ENCODE assay signal across 23 cellular contexts in the genomic region with DNA sequence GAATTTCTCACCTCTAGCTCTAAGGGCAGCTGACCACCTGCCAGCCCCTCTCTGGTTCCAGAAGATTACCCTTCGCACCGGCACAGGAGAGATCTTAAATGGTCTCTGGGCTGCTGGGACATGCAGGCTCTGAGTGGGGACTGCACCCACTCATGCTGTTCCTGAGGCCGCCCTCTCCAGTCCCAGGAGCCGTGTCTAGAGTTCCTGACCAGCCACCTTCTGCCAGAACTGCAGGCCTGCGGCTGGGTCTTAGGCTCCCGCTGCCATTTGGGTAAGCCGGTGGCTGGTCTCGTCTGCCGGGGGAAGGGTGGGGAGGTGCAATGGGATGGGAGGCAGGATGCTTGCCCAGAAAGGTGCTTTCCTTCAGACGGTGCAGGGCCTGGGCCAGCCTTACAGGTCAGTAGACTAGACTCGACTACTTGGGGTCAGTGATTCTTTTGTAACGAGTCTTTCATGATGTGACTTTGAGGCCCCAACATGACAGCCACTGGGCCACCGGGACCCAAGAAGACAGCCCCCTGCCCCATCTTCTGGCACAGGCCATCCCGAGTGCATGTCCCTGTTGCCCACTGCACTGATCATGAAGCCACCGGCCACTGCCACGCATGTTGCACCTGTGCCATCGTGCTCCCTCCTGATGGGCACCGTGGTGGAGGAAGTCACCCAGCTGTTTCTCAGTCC. TPM values are rescaled to one million over a fixed set of nuclear protein-coding genes. Genes with fewer than 3 reads are reported as not detected.
A peak's percentile ranks its signal among the peaks of the same experiment; 100 is the strongest.
DNase-seq lines count a peak whose midpoint lies in the region; ATAC-seq and TF ChIP-seq lines count a peak whose summit lies in the region.
"Had no signal": no experiment of that assay in that cellular context is flagged by ENCODE, and none has a peak within 500 bp of the region (broad histone marks: within the 10 kb centered on the region; RNA-seq: fewer than 3 reads in every experiment).

No MANE protein-coding gene starts in this region.

- no peaks in the 10 kb centered on the region for H3K79me2 ChIP-seq in SK-N-SH (ENCODE audit: insufficient read depth)

- H3K9me3 ChIP-seq in right lobe of liver (no peaks in the 10 kb centered on the region), sigmoid colon (no peaks in the 10 kb centered on the region), SK-N-SH (no peaks in the 10 kb centered on the region)
- H3K9me3 ChIP-seq: Peyer's patch had no signal

- ATAC-seq in WTC11, result no peak
- no peak for ATAC-seq in right lobe of liver
- no peak for ATAC-seq in GM19328 (IDR thresholded peaks at IDR 0.05; ENCODE audit: unreplicated experiment)

- DNase-seq in activated CD4-positive, alpha-beta memory T cell treated with anti-CD3 and anti-CD28 coated beads for 36 hours, result peak; percentile 7
- no peak for DNase-seq in activated CD4-positive, alpha-beta memory T cell treated with anti-CD3 and anti-CD28 coated beads, Interleukin-2, amount 10 ng/mL, durations not matched to agents 7 days and 5 days
- DNase-seq in WTC11 (ENCODE audit: low spot score) (peak; percentile 19), right lobe of liver (peak in 1 of 3 donors; percentile 45), sigmoid colon (peak; percentile 61), midbrain (lab: John Stamatoyannopoulos, UW) (no peak), SK-N-SH (no peak)
- DNase-seq: 8988T; DMS 273 treated with DMSO at 0.1 percent for 48 hours; DND-41; GOT3; KBM-7; NCI-H1105 treated with DMSO at 0.1 percent for 48 hours; NCI-H1694; NCI-H2081 treated with DMSO at 0.1 percent for 48 hours; NCI-H510A; NCI-H748 treated with DMSO at 0.1 percent for 48 hours; NK-92 treated with Interleukin-12 subunit alpha and Interleukin-12 subunit beta, amount 100 ng/mL, for 24 hours; SHP77 treated with DMSO at 0.1 percent for 48 hours had no signal

- TF ChIP-seq POLR2A in right lobe of liver (IDR thresholded peaks at IDR 0.05), result no peak
- TF ChIP-seq POLR2A in sigmoid colon (IDR thresholded peaks at IDR 0.05), result no peak

- H3K4me3 ChIP-seq in right lobe of liver, result peak overlapping the region in 2 of 3 donors; percentile 56 to 63
- no peak overlapping the region for H3K4me3 ChIP-seq in sigmoid colon
- H3K4me3 ChIP-seq in SK-N-SH (ENCODE audit: low read depth in 2 of 2, low read length in 1 of 2), result no peak overlapping the region
- H3K4me3 ChIP-seq: Peyer's patch had no signal

- CTCF ChIA-PET in activated CD4-positive, alpha-beta memory T cell treated with anti-CD3 and anti-CD28 coated beads for 36 hours (lab: Charles Lee), result interaction anchor here (1.3 kb wide), 1 partner anchor 18 kb away, joined by 3 read pairs; no protein-coding TSS in a partner anchor
- CTCF ChIA-PET in activated CD4-positive, alpha-beta memory T cell treated with anti-CD3 and anti-CD28 coated beads, Interleukin-2, amount 10 ng/mL, durations not matched to agents 7 days and 5 days (lab: Charles Lee), result interaction anchor here (1.9 kb wide), 1 partner anchor 42 kb away, joined by 5 read pairs; a partner anchor contains a TSS
- CTCF ChIA-PET in WTC11 (lab: Charles Lee) (interaction anchor here (2.9 to 5.8 kb wide), 3 partner anchors 14 to 80 kb away, joined by 18 to 71 read pairs (median 58); a partner anchor contains a TSS), SK-N-SH (lab: Yijun Ruan, JAX) (interaction anchor here (0.9 kb wide), 1 partner anchor 19 kb away, joined by 3 read pairs; no protein-coding TSS in a partner anchor)

- H2AFZ ChIP-seq in SK-N-SH (ENCODE audit: low read depth), result no peak overlapping the region

- peak overlapping the region in 2 of 3 donors; percentile 89 for H3K27ac ChIP-seq in right lobe of liver
- H3K27ac ChIP-seq in sigmoid colon, result no peak overlapping the region
- no peak overlapping the region for H3K27ac ChIP-seq in SK-N-SH (ENCODE audit: low read depth in 2 of 2, low read length in 1 of 2)
- H3K27ac ChIP-seq: Peyer's patch had no signal

- TF ChIP-seq EP300 in sigmoid colon (IDR thresholded peaks at IDR 0.05), result no peak
- no peak for TF ChIP-seq EP300 in SK-N-SH (IDR thresholded peaks at IDR 0.05; ENCODE audit: borderline replicate concordance in 1 of 2, low read depth in 1 of 2, low read length in 1 of 2)

- H3K27me3 Mint-ChIP-seq in activated CD4-positive, alpha-beta memory T cell treated with anti-CD3 and anti-CD28 coated beads for 36 hours, result peaks cover 7% of the 10 kb centered on the region
- H3K27me3 Mint-ChIP-seq in activated CD4-positive, alpha-beta memory T cell treated with anti-CD3 and anti-CD28 coated beads, Interleukin-2, amount 10 ng/mL, durations not matched to agents 7 days and 5 days, result peaks cover 9% of the 10 kb centered on the region
- H3K27me3 Mint-ChIP-seq in WTC11 (ENCODE audit: low read depth), result no peaks in the 10 kb centered on the region

- H3K4me3 Mint-ChIP-seq in activated CD4-positive, alpha-beta memory T cell treated with anti-CD3 and anti-CD28 coated beads for 36 hours, result no peak overlapping the region
- no peak overlapping the region for H3K4me3 Mint-ChIP-seq in activated CD4-positive, alpha-beta memory T cell treated with anti-CD3 and anti-CD28 coated beads, Interleukin-2, amount 10 ng/mL, durations not matched to agents 7 days and 5 days
- H3K4me3 Mint-ChIP-seq in WTC11, result no peak overlapping the region

- H4K20me1 ChIP-seq in SK-N-SH (ENCODE audit: insufficient read depth), result no peaks in the 10 kb centered on the region

- POLR2A ChIA-PET in activated CD4-positive, alpha-beta memory T cell treated with anti-CD3 and anti-CD28 coated beads for 36 hours (lab: Charles Lee), result no interaction called here
- POLR2A ChIA-PET in activated CD4-positive, alpha-beta memory T cell treated with anti-CD3 and anti-CD28 coated beads, Interleukin-2, amount 10 ng/mL, durations not matched to agents 7 days and 5 days (lab: Charles Lee), result no interaction called here
- POLR2A ChIA-PET in WTC11 (lab: Charles Lee) (no interaction called here), SK-N-SH (lab: Yijun Ruan, JAX) (no interaction called here)

- H3K4me2 ChIP-seq in SK-N-SH, result no peak overlapping the region

- H3K27me3 ChIP-seq in right lobe of liver (no peaks in the 10 kb centered on the region), sigmoid colon (no peaks in the 10 kb centered on the region), SK-N-SH (ENCODE audit: insufficient read depth) (no peaks in the 10 kb centered on the region)
- H3K27me3 ChIP-seq: Peyer's patch had no signal

- no peak for TF ChIP-seq RAD21 in SK-N-SH (IDR thresholded peaks at IDR 0.05; ENCODE audit: low read length)

- WGBS in right lobe of liver (ENCODE audit: insufficient coverage, low coverage, low lambda C conversion rate, missing lambda C conversion rate), result 77% methylated on average over 3 of the region's 18 CpGs
- WGBS in sigmoid colon, 2 donors, result 91 to 94% methylated on average over 18 of the region's 18 CpGs
- 87% methylated on average over 14 of the region's 18 CpGs for WGBS in SK-N-SH (ENCODE audit: low lambda C conversion rate)

- TF ChIP-seq CTCF in WTC11 (IDR thresholded peaks at IDR 0.05) (no peak), right lobe of liver (IDR thresholded peaks at IDR 0.05) (no peak), sigmoid colon (IDR thresholded peaks at IDR 0.05) (no peak), SK-N-SH (IDR thresholded peaks at IDR 0.05) (no peak)

- H3K4me1 ChIP-seq in right lobe of liver (peaks cover 0 to 34% (median 16%) of the 10 kb centered on the region in 4 donors), sigmoid colon (peaks cover 0 to 31% (median 5%) of the 10 kb centered on the region in 4 donors), SK-N-SH (ENCODE audit: control insufficient read depth in 1 of 2, insufficient read depth in 2 of 2, low read depth in 1 of 2, low read length in 1 of 2) (peaks cover 5% of the 10 kb centered on the region in 2 experiments; a peak in 2 of 4 replicates)

- intact Hi-C loops in activated CD4-positive, alpha-beta memory T cell treated with anti-CD3 and anti-CD28 coated beads for 36 hours (cut with micrococcal nuclease), result no loop called here
- intact Hi-C loops in right lobe of liver (cut with DNase I) (no loop called here), sigmoid colon (cut with DNase I) (no loop called here)

- H3K36me3 ChIP-seq in right lobe of liver (no peaks in the 10 kb centered on the region), sigmoid colon (peaks cover 4 to 24% (median 6%) of the 10 kb centered on the region in 4 donors), SK-N-SH (replicated peaks in 1 of 2; ENCODE audit: control insufficient read depth in 1 of 2, insufficient read depth in 2 of 2, low read length in 1 of 2) (peaks cover 4 to 5% of the 10 kb centered on the region in 2 experiments)

- H3K9me2 ChIP-seq in SK-N-SH, result no peaks in the 10 kb centered on the region

- H3K4me1 Mint-ChIP-seq in activated CD4-positive, alpha-beta memory T cell treated with anti-CD3 and anti-CD28 coated beads for 36 hours (ENCODE audit: low read depth), result peaks cover 4% of the 10 kb centered on the region
- peaks cover 3% of the 10 kb centered on the region for H3K4me1 Mint-ChIP-seq in activated CD4-positive, alpha-beta memory T cell treated with anti-CD3 and anti-CD28 coated beads, Interleukin-2, amount 10 ng/mL, durations not matched to agents 7 days and 5 days
- H3K4me1 Mint-ChIP-seq in WTC11, result peaks cover 37% of the 10 kb centered on the region
- H3K4me1 Mint-ChIP-seq: CD14-positive monocyte had no signal

- no peaks in the 10 kb centered on the region for H3K36me3 Mint-ChIP-seq in activated CD4-positive, alpha-beta memory T cell treated with anti-CD3 and anti-CD28 coated beads for 36 hours
- no peaks in the 10 kb centered on the region for H3K36me3 Mint-ChIP-seq in activated CD4-positive, alpha-beta memory T cell treated with anti-CD3 and anti-CD28 coated beads, Interleukin-2, amount 10 ng/mL, durations not matched to agents 7 days and 5 days (ENCODE audit: low read depth)
- peaks cover 8% of the 10 kb centered on the region; the same call in 1 of the 2 replicates for H3K36me3 Mint-ChIP-seq in WTC11
- H3K36me3 Mint-ChIP-seq: CD14-positive monocyte had no signal

- peaks cover 4% of the 10 kb centered on the region for H3F3A ChIP-seq in SK-N-SH (replicated peaks; ENCODE audit: insufficient read depth)

- no peak overlapping the region for H3K9ac ChIP-seq in SK-N-SH

- H3K9me3 Mint-ChIP-seq in activated CD4-positive, alpha-beta memory T cell treated with anti-CD3 and anti-CD28 coated beads for 36 hours, result no peaks in the 10 kb centered on the region
- H3K9me3 Mint-ChIP-seq in activated CD4-positive, alpha-beta memory T cell treated with anti-CD3 and anti-CD28 coated beads, Interleukin-2, amount 10 ng/mL, durations not matched to agents 7 days and 5 days, result no peaks in the 10 kb centered on the region
- no peaks in the 10 kb centered on the region for H3K9me3 Mint-ChIP-seq in WTC11

- no peak overlapping the region for H3K27ac Mint-ChIP-seq in activated CD4-positive, alpha-beta memory T cell treated with anti-CD3 and anti-CD28 coated beads for 36 hours
- H3K27ac Mint-ChIP-seq in activated CD4-positive, alpha-beta memory T cell treated with anti-CD3 and anti-CD28 coated beads, Interleukin-2, amount 10 ng/mL, durations not matched to agents 7 days and 5 days, result no peak overlapping the region
- H3K27ac Mint-ChIP-seq in WTC11, result no peak overlapping the region
- H3K27ac Mint-ChIP-seq: CD14-positive monocyte had no signal

RNA-seq across cellular contexts. Expression of a gene that starts 26.4 kb away (rescaled TPM):
- 1 to 10 TPM; 7.2 to 7.6 TPM for total RNA-seq in activated CD4-positive, alpha-beta memory T cell treated with anti-CD3 and anti-CD28 coated beads for 36 hours
- total RNA-seq in activated CD4-positive, alpha-beta memory T cell treated with anti-CD3 and anti-CD28 coated beads, Interleukin-2, amount 10 ng/mL, durations not matched to agents 7 days and 5 days, result 1 to 10 TPM; 2.7 to 3.1 TPM
- total RNA-seq in WTC11 (2021) (31.9 to 39.2 TPM (median 39.0 TPM) in 3 replicates), right lobe of liver (10 to 100 TPM in 2 of 6 experiments, 1 to 10 TPM in 4; 2.3 to 27.9 (median 5.7) TPM), sigmoid colon (10 to 100 TPM; 15.2 to 22.4 (median 16.0) TPM)
- polyA plus RNA-seq in sigmoid colon (10 to 100 TPM in 1 of 3 donors, 1 to 10 TPM in 2; 6.6 to 12.1 (median 6.9) TPM), SK-N-SH (2012; rRNA removed) (75.0 and 81.6 TPM in 2 replicates)
- polyA plus RNA-seq in SK-N-SH (2012; cell fraction: cytosol; rRNA removed), result 56.1 and 64.8 TPM in 2 replicates
- polyA plus RNA-seq in SK-N-SH (2012; cell fraction: nucleus; rRNA removed), result 81.5 and 92.1 TPM in 2 replicates
- polyA plus RNA-seq: CD14-positive monocyte had no signal

RNA-seq across cellular contexts. Expression of a gene that starts 42.2 kb away (rescaled TPM):
- total RNA-seq in activated CD4-positive, alpha-beta memory T cell treated with anti-CD3 and anti-CD28 coated beads for 36 hours, result 10 to 100 TPM; 15.4 to 17.2 TPM
- total RNA-seq in activated CD4-positive, alpha-beta memory T cell treated with anti-CD3 and anti-CD28 coated beads, Interleukin-2, amount 10 ng/mL, durations not matched to agents 7 days and 5 days, result 10 to 100 TPM; 40.6 to 41.4 TPM
- total RNA-seq in WTC11 (2021) (35.6 to 38.5 TPM (median 37.4 TPM) in 3 replicates), right lobe of liver (1 to 10 TPM; 5.7 to 9.2 (median 6.7) TPM), sigmoid colon (10 to 100 TPM; 22.4 to 45.7 (median 29.5) TPM)
- polyA plus RNA-seq in sigmoid colon (10 to 100 TPM; 18.3 to 35.9 (median 22.8) TPM), SK-N-SH (2012; rRNA removed) (10.5 and 19.1 TPM in 2 replicates)
- polyA plus RNA-seq in SK-N-SH (2012; cell fraction: cytosol; rRNA removed), result 8.9 and 14.2 TPM in 2 replicates
- 54.4 and 71.5 TPM in 2 replicates for polyA plus RNA-seq in SK-N-SH (2012; cell fraction: nucleus; rRNA removed)

RNA-seq across cellular contexts. Expression of a gene that starts 50.9 kb away (rescaled TPM):
- not detected for total RNA-seq in activated CD4-positive, alpha-beta memory T cell treated with anti-CD3 and anti-CD28 coated beads for 36 hours
- total RNA-seq in activated CD4-positive, alpha-beta memory T cell treated with anti-CD3 and anti-CD28 coated beads, Interleukin-2, amount 10 ng/mL, durations not matched to agents 7 days and 5 days, result not detected
- total RNA-seq in WTC11 (2021) (3.9 to 4.1 TPM (median 4.0 TPM) in 3 replicates), right lobe of liver (10 to 100 TPM in 2 of 6 experiments, 1 to 10 TPM in 4; 2.3 to 12.0 (median 6.5) TPM), sigmoid colon (100 to 1,000 TPM; 189 to 324 (median 195) TPM)
- polyA plus RNA-seq in sigmoid colon (10 to 100 TPM in 2 of 3 donors, 1 to 10 TPM in 1; 9.9 to 52.2 (median 42.0) TPM), SK-N-SH (2012; rRNA removed) (112 and 120 TPM in 2 replicates)
- 98.4 and 115 TPM in 2 replicates for polyA plus RNA-seq in SK-N-SH (2012; cell fraction: cytosol; rRNA removed)
- polyA plus RNA-seq in SK-N-SH (2012; cell fraction: nucleus; rRNA removed), result 99.5 and 101 TPM in 2 replicates
- total RNA-seq: G401 had no signal

Comparison
In these comparisons a context has a peak if more than half of its experiments do, and no peak if none do; other contexts are left out.
1. DNase-seq: peak in activated CD4-positive, alpha-beta memory T cell treated with anti-CD3 and anti-CD28 coated beads for 36 hours (single experiment), WTC11 (single experiment) and sigmoid colon (single experiment); none in activated CD4-positive, alpha-beta memory T cell treated with anti-CD3 and anti-CD28 coated beads, Interleukin-2, amount 10 ng/mL, durations not matched to agents 7 days and 5 days (single experiment), midbrain (single experiment) and SK-N-SH (single experiment).
2. H3K27ac ChIP-seq: peak in right lobe of liver (2 of 3); none in sigmoid colon (0 of 4) and SK-N-SH (0 of 2).
3. H3K4me3 ChIP-seq: peak in right lobe of liver (2 of 3); none in sigmoid colon (0 of 4) and SK-N-SH (0 of 2).
4. RNA of a gene that starts 50.9 kb away (total RNA-seq): 189 to 324 TPM in sigmoid colon; 2.3 to 12.0 TPM in right lobe of liver, 3.9 to 4.1 TPM in WTC11, not detected in activated CD4-positive, alpha-beta memory T cell treated with anti-CD3 and anti-CD28 coated beads, Interleukin-2, amount 10 ng/mL, durations not matched to agents 7 days and 5 days and not detected in activated CD4-positive, alpha-beta memory T cell treated with anti-CD3 and anti-CD28 coated beads for 36 hours; every median in the first group is over 10 times any median in the second.